12 cellular contexts compared by ENCODE assay signal in genomic region chr11:69089258-69089657, GRCh38. TPM values are rescaled to one million over a fixed set of nuclear protein-coding genes. Genes with fewer than 3 reads are reported as not detected.
A peak's percentile ranks its signal among the peaks of the same experiment; 100 is the strongest.
DNase-seq lines count a peak whose midpoint lies in the region; ATAC-seq and TF ChIP-seq lines count a peak whose summit lies in the region.
"Had no signal": no experiment of that assay in that cellular context is flagged by ENCODE, and none has a peak within 500 bp of the region (broad histone marks: within the 10 kb centered on the region; RNA-seq: fewer than 3 reads in every experiment).

No MANE protein-coding gene starts in this region.

- peaks cover 11% of the 10 kb centered on the region for H3K36me3 ChIP-seq in BE2C

- no peak overlapping the region for H3K4me3 ChIP-seq in fibroblast of pulmonary artery (replicated peaks; ENCODE audit: low read depth, low read length)
- no peak overlapping the region for H3K4me3 ChIP-seq in BE2C (ENCODE audit: low read depth, low read length)
- H3K4me3 ChIP-seq: hepatocyte had no signal

- no peak for ATAC-seq in GM18520 (IDR thresholded peaks at IDR 0.05; ENCODE audit: unreplicated experiment)
- ATAC-seq in left lobe of liver, result no peak

- no peak overlapping the region for H3K4me3 Mint-ChIP-seq in activated CD4-positive, alpha-beta memory T cell treated with anti-CD3 and anti-CD28 coated beads for 36 hours
- no peak overlapping the region for H3K4me3 Mint-ChIP-seq in activated CD4-positive, alpha-beta memory T cell treated with anti-CD3 and anti-CD28 coated beads, Interleukin-2, amount 10 ng/mL, durations not matched to agents 7 days and 5 days
- H3K4me3 Mint-ChIP-seq: activated CD4-positive, alpha-beta T cell treated with anti-CD3 and anti-CD28 coated beads, Interleukin-2, amount 10 ng/mL, durations not matched to agents 7 days and 5 days; naive B cell; type B pancreatic cell had no signal

- H3K36me3 Mint-ChIP-seq in activated CD4-positive, alpha-beta memory T cell treated with anti-CD3 and anti-CD28 coated beads for 36 hours, result peaks cover 7% of the 10 kb centered on the region
- peaks cover 19% of the 10 kb centered on the region for H3K36me3 Mint-ChIP-seq in activated CD4-positive, alpha-beta memory T cell treated with anti-CD3 and anti-CD28 coated beads, Interleukin-2, amount 10 ng/mL, durations not matched to agents 7 days and 5 days (ENCODE audit: low read depth)

- TF ChIP-seq CTCF in fibroblast of pulmonary artery (IDR thresholded peaks at IDR 0.05; ENCODE audit: low read length, missing control alignments) (no peak), BE2C (IDR thresholded peaks at IDR 0.05; ENCODE audit: low read depth, low read length) (no peak)

- peaks cover 5% of the 10 kb centered on the region; the same call in 1 of the 2 replicates for H3K4me1 ChIP-seq in BE2C

- 0 out of 2 replicates have a peak, but pooled peaks cover 4% of the 10 kb centered on the region for H3K9me3 ChIP-seq in BE2C

- H3K27me3 Mint-ChIP-seq in activated CD4-positive, alpha-beta memory T cell treated with anti-CD3 and anti-CD28 coated beads for 36 hours, result no peaks in the 10 kb centered on the region
- no peaks in the 10 kb centered on the region for H3K27me3 Mint-ChIP-seq in activated CD4-positive, alpha-beta memory T cell treated with anti-CD3 and anti-CD28 coated beads, Interleukin-2, amount 10 ng/mL, durations not matched to agents 7 days and 5 days
- H3K27me3 Mint-ChIP-seq: activated CD4-positive, alpha-beta T cell treated with anti-CD3 and anti-CD28 coated beads, Interleukin-2, amount 10 ng/mL, durations not matched to agents 7 days and 5 days; naive B cell; type B pancreatic cell had no signal

- POLR2A ChIA-PET in activated CD4-positive, alpha-beta memory T cell treated with anti-CD3 and anti-CD28 coated beads for 36 hours (lab: Charles Lee), result no interaction called here
- POLR2A ChIA-PET in activated CD4-positive, alpha-beta memory T cell treated with anti-CD3 and anti-CD28 coated beads, Interleukin-2, amount 10 ng/mL, durations not matched to agents 7 days and 5 days (lab: Charles Lee), result no interaction called here

- no peak overlapping the region for H3K27ac Mint-ChIP-seq in activated CD4-positive, alpha-beta memory T cell treated with anti-CD3 and anti-CD28 coated beads for 36 hours
- H3K27ac Mint-ChIP-seq in activated CD4-positive, alpha-beta memory T cell treated with anti-CD3 and anti-CD28 coated beads, Interleukin-2, amount 10 ng/mL, durations not matched to agents 7 days and 5 days, result no peak overlapping the region
- H3K27ac Mint-ChIP-seq: activated CD4-positive, alpha-beta T cell treated with anti-CD3 and anti-CD28 coated beads, Interleukin-2, amount 10 ng/mL, durations not matched to agents 7 days and 5 days; type B pancreatic cell had no signal

- CTCF ChIA-PET in activated CD4-positive, alpha-beta memory T cell treated with anti-CD3 and anti-CD28 coated beads for 36 hours (lab: Charles Lee), result interaction anchor here (0.6 to 2.0 kb wide), 4 partner anchors 10 to 256 kb away, joined by 3 to 5 read pairs (median 4); no protein-coding TSS in a partner anchor
- CTCF ChIA-PET in activated CD4-positive, alpha-beta memory T cell treated with anti-CD3 and anti-CD28 coated beads, Interleukin-2, amount 10 ng/mL, durations not matched to agents 7 days and 5 days (lab: Charles Lee), result interaction anchor here (0.9 kb wide), 1 partner anchor 18 kb away, joined by 3 read pairs; no protein-coding TSS in a partner anchor

- peak; percentile 22 for DNase-seq in activated CD4-positive, alpha-beta memory T cell treated with anti-CD3 and anti-CD28 coated beads for 36 hours
- DNase-seq in activated CD4-positive, alpha-beta memory T cell treated with anti-CD3 and anti-CD28 coated beads, Interleukin-2, amount 10 ng/mL, durations not matched to agents 7 days and 5 days, result no peak
- peak; percentile 33 for DNase-seq in T1000 (lab: John Stamatoyannopoulos, UW)
- DNase-seq in fibroblast of pulmonary artery (ENCODE audit: low read depth), result peak; percentile 65
- DNase-seq in stromal cell of bone marrow (ENCODE audit: low read depth), result peak; percentile 74
- DNase-seq in BE2C, result no peak
- DNase-seq in left lobe of liver (ENCODE audit: low spot score), result no peak

- intact Hi-C loops in activated CD4-positive, alpha-beta memory T cell treated with anti-CD3 and anti-CD28 coated beads for 36 hours (cut with micrococcal nuclease), result loop anchor here (10.0 kb wide), 1 partner anchor 124 kb away; no protein-coding TSS in a partner anchor

- H3K27me3 ChIP-seq in BE2C, result no peaks in the 10 kb centered on the region
- H3K27me3 ChIP-seq: hepatocyte had no signal

- H3K9me3 Mint-ChIP-seq in activated CD4-positive, alpha-beta memory T cell treated with anti-CD3 and anti-CD28 coated beads for 36 hours, result no peaks in the 10 kb centered on the region
- H3K9me3 Mint-ChIP-seq in activated CD4-positive, alpha-beta memory T cell treated with anti-CD3 and anti-CD28 coated beads, Interleukin-2, amount 10 ng/mL, durations not matched to agents 7 days and 5 days, result no peaks in the 10 kb centered on the region
- H3K9me3 Mint-ChIP-seq: activated CD4-positive, alpha-beta T cell treated with anti-CD3 and anti-CD28 coated beads, Interleukin-2, amount 10 ng/mL, durations not matched to agents 7 days and 5 days; type B pancreatic cell had no signal

- H3K4me1 Mint-ChIP-seq in activated CD4-positive, alpha-beta memory T cell treated with anti-CD3 and anti-CD28 coated beads for 36 hours (ENCODE audit: low read depth), result no peaks in the 10 kb centered on the region
- H3K4me1 Mint-ChIP-seq in activated CD4-positive, alpha-beta memory T cell treated with anti-CD3 and anti-CD28 coated beads, Interleukin-2, amount 10 ng/mL, durations not matched to agents 7 days and 5 days, result peaks cover 5% of the 10 kb centered on the region

RNA-seq across cellular contexts. Expression of gene TPCN2, which starts 40.5 kb away (rescaled TPM):
- total RNA-seq in activated CD4-positive, alpha-beta memory T cell treated with anti-CD3 and anti-CD28 coated beads for 36 hours, result 10 to 100 TPM; 12.0 to 12.8 TPM
- 10 to 100 TPM; 25.8 to 26.0 TPM for total RNA-seq in activated CD4-positive, alpha-beta memory T cell treated with anti-CD3 and anti-CD28 coated beads, Interleukin-2, amount 10 ng/mL, durations not matched to agents 7 days and 5 days
- 17.3 TPM for polyA plus RNA-seq in BE2C (2012; ENCODE audit: insufficient read depth, insufficient read length, low read depth)
- total RNA-seq in left lobe of liver, result 35.0 TPM

Comparison
In these comparisons a context has a peak if more than half of its experiments do, and no peak if none do; other contexts are left out.
1. DNase-seq: peak in activated CD4-positive, alpha-beta memory T cell treated with anti-CD3 and anti-CD28 coated beads for 36 hours (single experiment), T1000 (single experiment), fibroblast of pulmonary artery (single experiment) and stromal cell of bone marrow (single experiment); none in activated CD4-positive, alpha-beta memory T cell treated with anti-CD3 and anti-CD28 coated beads, Interleukin-2, amount 10 ng/mL, durations not matched to agents 7 days and 5 days (single experiment), BE2C (single experiment) and left lobe of liver (single experiment).